8 cellular contexts compared by ENCODE assay signal in the genomic region with DNA sequence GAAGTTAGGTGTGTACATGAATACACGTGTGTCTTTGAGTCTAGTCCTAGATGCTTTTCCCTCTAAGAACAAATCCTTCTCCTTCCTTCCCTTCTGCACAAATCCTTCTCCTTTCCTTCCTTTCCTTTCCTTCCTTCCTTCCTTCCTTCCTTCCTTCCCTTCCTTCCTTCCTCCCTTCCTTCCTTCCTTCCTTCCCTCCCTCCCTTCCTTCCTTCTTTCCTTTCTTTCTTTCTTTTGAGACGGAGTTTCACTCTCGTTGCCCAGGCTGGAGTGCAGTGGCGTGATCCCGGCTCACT. TPM values are rescaled to one million over a fixed set of nuclear protein-coding genes. Genes with fewer than 3 reads are reported as not detected.
A peak's percentile ranks its signal among the peaks of the same experiment; 100 is the strongest.
DNase-seq lines count a peak whose midpoint lies in the region; ATAC-seq and TF ChIP-seq lines count a peak whose summit lies in the region.
"Not testable (repeated sequence)": the region's sequence is repeated elsewhere in the genome, so short reads cannot be mapped to it uniquely, and the experiment has no call there.

No MANE protein-coding gene starts in this region.

- H2BK5ac ChIP-seq in IMR-90 (ENCODE audit: low read depth, low read length, poor library complexity, severe bottlenecking) = not testable (repeated sequence)

- H3K36me3 Mint-ChIP-seq in T-cell (peaks cover 29% of the 10 kb centered on the region), brain (peaks cover 32% of the 10 kb centered on the region)
- H3K36me3 Mint-ChIP-seq in activated T-cell treated with anti-CD3 and anti-CD28 coated beads, Interleukin-2, amount 50 U/mL, for 72 hours (ENCODE audit: insufficient read depth in 2 of 2) = peaks cover 7 to 16% of the 10 kb centered on the region in 2 donors

- H2AK5ac ChIP-seq in IMR-90 (ENCODE audit: low read depth, low read length) = peak overlapping the region; percentile 59; the same call in 1 of the 2 replicates

- not testable (repeated sequence) for H2BK20ac ChIP-seq in IMR-90 (ENCODE audit: low read depth, low read length)

- H3K36me3 ChIP-seq in IMR-90 (ENCODE audit: control insufficient read depth, insufficient read depth, low read length) (peaks cover 25% of the 10 kb centered on the region), stomach (peaks cover 21 to 32% (median 30%) of the 10 kb centered on the region in 4 donors)
- not testable (repeated sequence) for H3K36me3 ChIP-seq in hepatocyte (replicated peaks; ENCODE audit: insufficient read depth, low read depth); neural cell (ENCODE audit: insufficient read depth, low read length)

- H3K4me1 Mint-ChIP-seq in T-cell (peaks cover 33 to 40% (median 38%) of the 10 kb centered on the region in 3 donors), brain (peaks cover 33% of the 10 kb centered on the region)
- peaks cover 59% of the 10 kb centered on the region for H3K4me1 Mint-ChIP-seq in activated T-cell treated with anti-CD3 and anti-CD28 coated beads, Interleukin-2, amount 50 U/mL, for 72 hours (ENCODE audit: low read depth)

- not testable (repeated sequence) for H2AFZ ChIP-seq in IMR-90 (replicated peaks; ENCODE audit: low read length, poor library complexity); hepatocyte; neural cell (ENCODE audit: low read depth, low read length)

- not testable (repeated sequence) for H3K9me3 ChIP-seq in IMR-90 (ENCODE audit: control insufficient read depth, insufficient read depth, low read length); hepatocyte (ENCODE audit: low read depth); neural cell (ENCODE audit: low read length); stomach

- not testable (repeated sequence) for H3K27me3 ChIP-seq in IMR-90 (ENCODE audit: control insufficient read depth, insufficient read depth, low read length); hepatocyte; neural cell (ENCODE audit: insufficient read depth, low read depth, low read length); stomach

- H3K27ac Mint-ChIP-seq in T-cell (peak overlapping the region; percentile 70 to 80), brain (peak overlapping the region; percentile 41 to 85 (median 81))
- peak overlapping the region; percentile 22 for H3K27ac Mint-ChIP-seq in activated T-cell treated with anti-CD3 and anti-CD28 coated beads, Interleukin-2, amount 50 U/mL, for 72 hours

- not testable (repeated sequence) for H3K4me3 ChIP-seq in IMR-90 (ENCODE audit: insufficient read depth, low read depth, low read length); hepatocyte
- H3K4me3 ChIP-seq in neural cell (ENCODE audit: low read length) (peak overlapping the region; percentile 52), stomach (peak overlapping the region in 3 of 4 donors; percentile 65 to 85 (median 65))

- dilution Hi-C loops in IMR-90 (cut with HindIII; ENCODE audit: low sequenced_read_pairs, unreplicated experiment) = not testable (repeated sequence)

- H3K4me2 ChIP-seq in IMR-90 (ENCODE audit: low read depth, low read length); neural cell (ENCODE audit: low read length): not testable (repeated sequence)
- peak overlapping the region; percentile 94 for H3K4me2 ChIP-seq in hepatocyte

- H3K79me2 ChIP-seq in hepatocyte = peaks cover 29% of the 10 kb centered on the region
- H3K79me2 ChIP-seq in neural cell (replicated peaks; ENCODE audit: insufficient read depth, low read length) = not testable (repeated sequence)

- H3K9me3 Mint-ChIP-seq in T-cell; activated T-cell treated with anti-CD3 and anti-CD28 coated beads, Interleukin-2, amount 50 U/mL, for 72 hours; brain: not testable (repeated sequence)

- not testable (repeated sequence) for H3K23ac ChIP-seq in IMR-90 (ENCODE audit: low read depth, low read length)

- peak overlapping the region; percentile 88 to 94 (median 89) for H3K4me3 Mint-ChIP-seq in T-cell
- peak overlapping the region; percentile 94 to 95 for H3K4me3 Mint-ChIP-seq in activated T-cell treated with anti-CD3 and anti-CD28 coated beads, Interleukin-2, amount 50 U/mL, for 72 hours
- peak overlapping the region; percentile 76 to 88 (median 80) for H3K4me3 Mint-ChIP-seq in brain

- CTCF ChIA-PET in IMR-90 (lab: Yijun Ruan, JAX) (interaction anchor here (1.7 kb wide), 1 partner anchor 140 kb away, joined by 6 read pairs; no protein-coding TSS in a partner anchor), T-cell (lab: Charles Lee) (interaction anchor here (0.6 to 4.2 kb wide), 4 partner anchors 47 to 140 kb away, joined by 3 to 22 read pairs (median 6); a partner anchor contains a TSS)

- in situ Hi-C loops in IMR-90 (cut with MboI; ENCODE audit: low sequenced_read_pairs) = not testable (repeated sequence)

- peaks cover 17% of the 10 kb centered on the region for H3K9me1 ChIP-seq in IMR-90 (ENCODE audit: insufficient read depth, low read length)

- H3K18ac ChIP-seq in IMR-90 (ENCODE audit: low read depth, low read length) = not testable (repeated sequence)

- H2AK9ac ChIP-seq in IMR-90 (replicated peaks; ENCODE audit: low read depth, low read length, poor library complexity) = not testable (repeated sequence)

- DNase-seq in IMR-90; T-cell; activated T-cell treated with anti-CD3 and anti-CD28 coated beads, Interleukin-2, amount 50 U/mL, for 72 hours; hepatocyte (ENCODE audit: low spot score); stomach: not testable (repeated sequence)

- no CpG with 5 or more reads among the region's 5 CpGs for whole genome bisulfite sequencing in IMR-90 (ENCODE audit: extremely low coverage in 2 of 2, insufficient read length in 1 of 2), 2 experiments
- WGBS in hepatocyte (ENCODE audit: low lambda C conversion rate, missing lambda C conversion rate) = 66% methylated on average over 5 of the region's 5 CpGs
- 34 to 64% (median 42%) methylated on average over 5 of the region's 5 CpGs for WGBS in stomach, 5 donors

- H4K5ac ChIP-seq in IMR-90 (ENCODE audit: low read depth, low read length) = not testable (repeated sequence)

- H4K8ac ChIP-seq in IMR-90 (ENCODE audit: low read depth in 2 of 2, low read length in 2 of 2) = not testable (repeated sequence)

- H3K14ac ChIP-seq in IMR-90 (replicated peaks; ENCODE audit: low read depth, low read length) = not testable (repeated sequence)

- not testable (repeated sequence) for H3K9ac ChIP-seq in IMR-90 (ENCODE audit: low read depth, low read length)
- H3K9ac ChIP-seq in neural cell (ENCODE audit: low read length) = peak overlapping the region; percentile 30

- TF ChIP-seq RAD21 in IMR-90 (IDR thresholded peaks at IDR 0.05; ENCODE audit: low read length); neural cell (conservative IDR thresholded peaks at IDR 0.05): not testable (repeated sequence)

- POLR2A ChIA-PET in IMR-90 (lab: Charles Lee; ENCODE audit: unreplicated experiment) = not testable (repeated sequence)
- POLR2A ChIA-PET in T-cell (lab: Charles Lee) = interaction anchor here in 1 of 2 donors (0.7 kb wide), 1 partner anchor 301 kb away, joined by 5 read pairs; no protein-coding TSS in a partner anchor

- not testable (repeated sequence) for TF ChIP-seq CTCF in C4-2B (conservative IDR thresholded peaks at IDR 0.05); IMR-90 (conservative IDR thresholded peaks at IDR 0.05; ENCODE audit: low read depth, low read length); brain (conservative IDR thresholded peaks at IDR 0.05); hepatocyte (IDR thresholded peaks at IDR 0.05; ENCODE audit: poor library complexity); neural cell (IDR thresholded peaks at IDR 0.05; ENCODE audit: poor library complexity, severe bottlenecking); stomach (IDR thresholded peaks at IDR 0.05)

- H3K56ac ChIP-seq in IMR-90 (ENCODE audit: extremely low read depth, insufficient read depth, low read length) = not testable (repeated sequence)

- H4K91ac ChIP-seq in IMR-90 (ENCODE audit: insufficient read depth, low read depth, low read length) = not testable (repeated sequence)

- H2BK15ac ChIP-seq in IMR-90 (ENCODE audit: low read depth, low read length) = not testable (repeated sequence)

- H3K79me1 ChIP-seq in IMR-90 (ENCODE audit: low read depth in 1 of 2, low read length in 2 of 2) = peaks cover 6 to 37% of the 10 kb centered on the region in 2 experiments; a peak in 3 of 4 replicates

- not testable (repeated sequence) for H3F3A ChIP-seq in neural cell (ENCODE audit: insufficient read depth, low read length, poor library complexity, severe bottlenecking)

- H2BK120ac ChIP-seq in IMR-90 (ENCODE audit: low read depth, low read length) = not testable (repeated sequence)

- peak overlapping the region; percentile 95 for H3K27ac ChIP-seq in C4-2B
- not testable (repeated sequence) for H3K27ac ChIP-seq in IMR-90 (ENCODE audit: insufficient read depth, low read length)
- peak overlapping the region; percentile 16 for H3K27ac ChIP-seq in hepatocyte
- H3K27ac ChIP-seq in neural cell (ENCODE audit: low read length) = peak overlapping the region; percentile 38
- peak overlapping the region in 3 of 5 donors; percentile 84 to 90 (median 89) for H3K27ac ChIP-seq in stomach

- peaks cover 23% of the 10 kb centered on the region; the same call in 1 of the 2 replicates for H4K20me1 ChIP-seq in IMR-90 (ENCODE audit: insufficient read depth, low read length)
- H4K20me1 ChIP-seq in hepatocyte (ENCODE audit: insufficient read depth, poor library complexity, severe bottlenecking); neural cell (ENCODE audit: insufficient read depth): not testable (repeated sequence)

- not testable (repeated sequence) for TF ChIP-seq EP300 in neural cell (conservative IDR thresholded peaks at IDR 0.05; ENCODE audit: poor library complexity, severe bottlenecking); stomach (IDR thresholded peaks at IDR 0.05)

- not testable (repeated sequence) for BruUV-seq in IMR-90 (replicated peaks; lab: Mats Ljungman, UMichigan)

- H3K4ac ChIP-seq in IMR-90 (ENCODE audit: low read depth, low read length) = not testable (repeated sequence)

- TF ChIP-seq POLR2A in IMR-90 (IDR thresholded peaks at IDR 0.05; ENCODE audit: low read depth, low read length); stomach (IDR thresholded peaks at IDR 0.05): not testable (repeated sequence)

- ATAC-seq in IMR-90 (ENCODE audit: low read depth); T-cell (replicated peaks in 1 of 4); activated T-cell treated with anti-CD3 and anti-CD28 coated beads, Interleukin-2, amount 50 U/mL, for 72 hours (replicated peaks in 1 of 2): not testable (repeated sequence)

- not testable (repeated sequence) for H3K27me3 Mint-ChIP-seq in T-cell; activated T-cell treated with anti-CD3 and anti-CD28 coated beads, Interleukin-2, amount 50 U/mL, for 72 hours (ENCODE audit: low read depth); brain

- H3K4me1 ChIP-seq in IMR-90 (ENCODE audit: control insufficient read depth, insufficient read depth, low read length) (peaks cover 12% of the 10 kb centered on the region), stomach (peaks cover 15 to 62% (median 46%) of the 10 kb centered on the region in 4 donors)
- not testable (repeated sequence) for H3K4me1 ChIP-seq in hepatocyte (ENCODE audit: insufficient read depth)

- H3K9me2 ChIP-seq in hepatocyte (replicated peaks; ENCODE audit: insufficient read depth); neural cell (ENCODE audit: insufficient read depth, low read length): not testable (repeated sequence)

- intact Hi-C loops in IMR-90 (cut with micrococcal nuclease); stomach (cut with DNase I; ENCODE audit: low total_unique reads): not testable (repeated sequence)

RNA-seq across cellular contexts. Expression of a gene that starts 0.6 kb away (rescaled TPM):
- total RNA-seq in IMR-90 (2012; rRNA removed) (2.7 and 2.8 TPM in 2 replicates), T-cell (10 to 100 TPM; 23.1 to 44.9 (median 39.7) TPM), hepatocyte (14.9 and 22.4 TPM in 2 replicates), stomach (10 to 100 TPM in 2 of 5 donors, 1 to 10 TPM in 2, not detected in 1; 6.4 to 33.5 (median 9.3) TPM)
- polyA plus RNA-seq in IMR-90 (2012; rRNA removed) (3.9 and 4.1 TPM in 2 replicates), brain (ENCODE audit: insufficient read depth, low read depth, low replicate concordance) (34.5 TPM), hepatocyte (10.8 and 15.4 TPM in 2 replicates), neural cell (91.1 and 93.2 TPM in 2 replicates), stomach (10 to 100 TPM in 1 of 3 donors, 1 to 10 TPM in 2; 4.4 to 13.4 (median 6.0) TPM)
- polyA plus RNA-seq in IMR-90 (2012; cell fraction: cytosol; rRNA removed) = 3.7 and 5.3 TPM in 2 replicates
- 3.0 and 3.2 TPM in 2 replicates for polyA plus RNA-seq in IMR-90 (2012; cell fraction: nucleus; rRNA removed; ENCODE audit: low replicate concordance)
- 10 to 100 TPM; 21.3 to 25.3 TPM for total RNA-seq in activated T-cell treated with anti-CD3 and anti-CD28 coated beads, Interleukin-2, amount 50 U/mL, for 72 hours
- polyA minus RNA-seq in neural cell = 60.9 and 63.0 TPM in 2 replicates

RNA-seq across cellular contexts. Expression of a gene that starts 6.0 kb away (rescaled TPM):
- total RNA-seq in IMR-90 (2012; rRNA removed) (19.7 and 31.1 TPM in 2 replicates), T-cell (100 to 1,000 TPM; 138 to 256 (median 235) TPM), hepatocyte (31.8 and 42.0 TPM in 2 replicates), stomach (10 to 100 TPM; 19.5 to 80.5 (median 42.4) TPM)
- polyA plus RNA-seq in IMR-90 (2012; rRNA removed) (60.1 and 67.9 TPM in 2 replicates), brain (ENCODE audit: insufficient read depth, low read depth, low replicate concordance) (183 TPM), hepatocyte (56.4 and 64.0 TPM in 2 replicates), neural cell (27.5 and 34.5 TPM in 2 replicates), stomach (10 to 100 TPM; 32.1 to 43.2 (median 37.0) TPM)
- 52.9 and 71.4 TPM in 2 replicates for polyA plus RNA-seq in IMR-90 (2012; cell fraction: cytosol; rRNA removed)
- polyA plus RNA-seq in IMR-90 (2012; cell fraction: nucleus; rRNA removed; ENCODE audit: low replicate concordance) = 61.2 and 61.8 TPM in 2 replicates
- 100 to 1,000 TPM; 138 to 141 TPM for total RNA-seq in activated T-cell treated with anti-CD3 and anti-CD28 coated beads, Interleukin-2, amount 50 U/mL, for 72 hours
- polyA minus RNA-seq in neural cell = 24.6 and 25.0 TPM in 2 replicates

RNA-seq across cellular contexts. Expression of a gene that starts 47.8 kb away (rescaled TPM):
- total RNA-seq in IMR-90 (2012; rRNA removed) (25.6 and 26.7 TPM in 2 replicates), T-cell (100 to 1,000 TPM; 121 to 176 (median 123) TPM), hepatocyte (18.2 and 19.0 TPM in 2 replicates), stomach (100 to 1,000 TPM in 1 of 5 donors, 10 to 100 TPM in 4; 23.2 to 206 (median 48.5) TPM)
- polyA plus RNA-seq in IMR-90 (2012; rRNA removed) (24.4 and 28.9 TPM in 2 replicates), brain (ENCODE audit: insufficient read depth, low read depth, low replicate concordance) (43.1 TPM), hepatocyte (10.0 and 12.1 TPM in 2 replicates), neural cell (10.4 and 12.9 TPM in 2 replicates), stomach (1 to 10 TPM; 8.3 to 9.8 (median 8.6) TPM)
- polyA plus RNA-seq in IMR-90 (2012; cell fraction: cytosol; rRNA removed) = 27.1 and 31.6 TPM in 2 replicates
- polyA plus RNA-seq in IMR-90 (2012; cell fraction: nucleus; rRNA removed; ENCODE audit: low replicate concordance) = 46.7 and 79.8 TPM in 2 replicates
- 10 to 100 TPM; 67.7 to 81.6 TPM for total RNA-seq in activated T-cell treated with anti-CD3 and anti-CD28 coated beads, Interleukin-2, amount 50 U/mL, for 72 hours
- polyA minus RNA-seq in neural cell = 45.0 and 60.3 TPM in 2 replicates

RNA-seq across cellular contexts. Expression of a gene that starts 48.7 kb away (rescaled TPM):
- total RNA-seq in IMR-90 (2012; rRNA removed) (25.8 and 34.1 TPM in 2 replicates), T-cell (10 to 100 TPM; 18.9 to 33.7 (median 29.0) TPM), hepatocyte (30.0 and 42.8 TPM in 2 replicates), stomach (10 to 100 TPM; 23.1 to 97.0 (median 60.0) TPM)
- polyA plus RNA-seq in IMR-90 (2012; rRNA removed) (62.3 and 71.3 TPM in 2 replicates), brain (ENCODE audit: insufficient read depth, low read depth, low replicate concordance) (91.1 TPM), hepatocyte (56.2 and 77.1 TPM in 2 replicates), neural cell (24.2 and 31.8 TPM in 2 replicates), stomach (10 to 100 TPM; 36.7 to 50.3 (median 42.6) TPM)
- 66.0 and 115 TPM in 2 replicates for polyA plus RNA-seq in IMR-90 (2012; cell fraction: cytosol; rRNA removed)
- polyA plus RNA-seq in IMR-90 (2012; cell fraction: nucleus; rRNA removed; ENCODE audit: low replicate concordance) = 53.6 and 107 TPM in 2 replicates
- total RNA-seq in activated T-cell treated with anti-CD3 and anti-CD28 coated beads, Interleukin-2, amount 50 U/mL, for 72 hours = 10 to 100 TPM; 48.6 to 68.1 TPM
- 29.5 and 40.2 TPM in 2 replicates for polyA minus RNA-seq in neural cell

Comparison
In these comparisons a context has a peak if more than half of its experiments do, and no peak if none do; other contexts are left out.
1. H3K27ac Mint-ChIP-seq: peak in every context shown above with its lines; median percentile 81 in brain; 75 in T-cell; 22 in activated T-cell treated with anti-CD3 and anti-CD28 coated beads, Interleukin-2, amount 50 U/mL, for 72 hours.